Comparison of ENCODE assay signal across 6 cellular contexts in the genomic region with DNA sequence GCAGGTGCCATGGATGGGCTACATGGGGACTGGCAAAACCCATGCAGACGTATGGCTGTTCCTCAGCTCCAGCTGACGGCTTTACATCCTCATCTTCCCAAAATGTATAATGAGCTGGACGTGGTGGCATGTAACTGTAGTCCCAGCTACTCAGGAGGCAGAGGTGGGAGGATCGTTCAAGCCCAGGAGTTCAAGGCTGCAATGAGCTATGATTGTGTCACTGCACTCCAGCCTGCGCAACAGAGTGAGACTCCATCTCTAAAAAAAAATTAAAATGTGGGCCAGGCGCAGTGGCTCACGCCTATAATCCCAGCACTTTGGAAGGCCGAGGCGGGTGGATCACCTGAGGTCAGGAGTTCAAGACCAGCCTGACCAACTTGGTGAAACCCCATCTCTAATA. TPM values are rescaled to one million over a fixed set of nuclear protein-coding genes. Genes with fewer than 3 reads are reported as not detected.
"Had no signal": no experiment of that assay in that cellular context is flagged by ENCODE, and none has a peak within 500 bp of the region (broad histone marks: within the 10 kb centered on the region; RNA-seq: fewer than 3 reads in every experiment).

No MANE protein-coding gene starts in this region.

RNA-seq across cellular contexts. Expression of gene TRPV4, which starts 29.3 kb away (rescaled TPM):
- total RNA-seq: activated B cell treated with CpG ODN at 0.5 μM for 24 hours; activated CD8-positive, alpha-beta T cell treated with anti-CD3 and anti-CD28 coated beads for 36 hours; activated T-cell treated with anti-CD3 and anti-CD28 coated beads, Interleukin-2, amount 50 U/mL, for 4 hours; activated T-helper 17 cell treated with anti-CD3 and anti-CD28 coated beads, Interleukin-2, amount 50 U/mL, for 72 hours; ascending aorta; T-helper 17 cell had no signal
